In the genomic region with DNA sequence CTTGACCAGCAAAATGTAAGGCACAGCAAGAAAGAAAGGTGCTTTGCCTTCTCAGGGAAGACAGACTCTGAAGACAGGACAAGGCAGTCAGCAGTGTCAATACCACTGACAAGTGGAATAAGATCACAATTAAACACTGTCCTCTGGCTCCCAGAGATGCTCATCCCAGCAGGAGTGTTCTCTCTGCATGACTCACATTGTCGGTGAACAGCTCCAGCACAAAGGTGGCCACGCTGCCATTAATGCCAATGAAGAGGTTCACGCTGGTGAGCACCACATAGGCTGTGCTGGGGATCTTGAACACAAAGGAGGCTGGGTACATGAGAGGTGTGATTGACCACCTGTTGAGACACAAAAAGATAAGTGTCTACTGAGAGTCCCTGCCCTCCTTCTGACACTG, we compare ENCODE assay signal across 17 cellular contexts.
"Had no signal": no experiment of that assay in that cellular context is flagged by ENCODE, and none has a peak within 500 bp of the region (broad histone marks: within the 10 kb centered on the region; RNA-seq: fewer than 3 reads in every experiment).

No MANE protein-coding gene starts in this region.

- H3K27me3 ChIP-seq: foreskin keratinocyte, heart left ventricle, pancreas, sigmoid colon, spleen had no signal

- H3K9me3 ChIP-seq: heart left ventricle, mucosa of descending colon, pancreas, sigmoid colon, spleen had no signal

- H3K4me1 ChIP-seq: foreskin keratinocyte, pancreas had no signal

- H3K4me3 ChIP-seq: coronary artery, heart left ventricle, mucosa of descending colon, pancreas, sigmoid colon, spleen had no signal

- ATAC-seq: activated CD4-positive, alpha-beta T cell treated with anti-CD3 and anti-CD28 coated beads for 36 hours; activated CD8-positive, alpha-beta T cell treated with anti-CD3 and anti-CD28 coated beads for 36 hours; activated T-cell treated with anti-CD3 and anti-CD28 coated beads, Interleukin-2, amount 50 U/mL, for 4 hours; foreskin keratinocyte; naive thymus-derived CD4-positive, alpha-beta T cell; pancreas had no signal

- DNase-seq: activated CD4-positive, alpha-beta T cell treated with anti-CD3 and anti-CD28 coated beads for 36 hours; activated CD8-positive, alpha-beta T cell treated with anti-CD3 and anti-CD28 coated beads for 36 hours; activated effector memory CD4-positive, alpha-beta T cell treated with Interleukin-2 at 50 U/mL for 16 hours; activated naive CD4-positive, alpha-beta T cell treated with anti-CD3 and anti-CD28 coated beads, Interleukin-2, amount 50 U/mL, for 16 hours; activated T-cell treated with anti-CD3 and anti-CD28 coated beads, Interleukin-2, amount 50 U/mL, for 4 hours; central memory CD4-positive, alpha-beta T cell; effector CD4-positive, alpha-beta T cell; foreskin keratinocyte; heart left ventricle; left cardiac atrium; mucosa of descending colon; naive thymus-derived CD4-positive, alpha-beta T cell; pancreas; sigmoid colon; spleen; T-helper 2 cell had no signal

- H3K27ac ChIP-seq: coronary artery, foreskin keratinocyte, pancreas, sigmoid colon, spleen had no signal
